15 cellular contexts compared by ENCODE assay signal in the genomic region with DNA sequence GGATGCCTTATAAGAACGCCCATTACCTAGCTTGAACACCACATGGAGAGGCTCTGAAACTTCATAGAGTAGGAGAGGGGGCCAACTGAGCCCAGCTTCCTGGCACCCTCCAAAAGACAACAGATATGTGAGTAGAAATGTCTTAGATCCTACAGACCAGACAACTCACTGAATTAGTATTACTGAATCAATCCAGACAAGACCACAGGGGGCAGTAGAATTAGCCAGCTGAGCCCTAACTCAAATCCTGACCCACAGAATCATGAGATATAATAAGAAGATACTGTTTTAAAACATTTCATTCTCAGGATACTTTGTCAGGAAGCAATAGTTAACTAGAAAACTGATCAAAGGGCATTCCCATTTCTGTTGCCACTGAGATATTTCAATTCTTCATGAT. TPM values are rescaled to one million over a fixed set of nuclear protein-coding genes. Genes with fewer than 3 reads are reported as not detected.
DNase-seq lines count a peak whose midpoint lies in the region; ATAC-seq and TF ChIP-seq lines count a peak whose summit lies in the region.
"Had no signal": no experiment of that assay in that cellular context is flagged by ENCODE, and none has a peak within 500 bp of the region (broad histone marks: within the 10 kb centered on the region; RNA-seq: fewer than 3 reads in every experiment).

No MANE protein-coding gene starts in this region.

- no peaks in the 10 kb centered on the region for H3K36me3 ChIP-seq in H7 (replicated peaks; ENCODE audit: control insufficient read depth, insufficient read depth, low read length)

- H3K4me3 ChIP-seq in H7 (ENCODE audit: insufficient read depth, low read depth, low read length) (no peak overlapping the region), WI38 (ENCODE audit: low read depth, low read length) (no peak overlapping the region)
- H3K4me3 ChIP-seq: body of pancreas, GM12878 had no signal

- H3K4me1 ChIP-seq in foreskin keratinocyte = no peaks in the 10 kb centered on the region
- H3K4me1 ChIP-seq: body of pancreas, parathyroid adenoma had no signal

- ATAC-seq in foreskin keratinocyte (no peak), GM19324 (IDR thresholded peaks at IDR 0.05; ENCODE audit: low FRiP score, unreplicated experiment) (no peak)
- ATAC-seq: body of pancreas, GM12878 had no signal

- DNase-seq in AG08395 (ENCODE audit: low spot score) (peak; percentile 3), H7 (peak; percentile 8), foreskin keratinocyte (no peak), NCI-H2196 (lab: John Stamatoyannopoulos, UW; ENCODE audit: unreplicated experiment) (no peak), NCI-H2171 (lab: John Stamatoyannopoulos, UW) (no peak), putamen (ENCODE audit: low spot score) (no peak)
- DNase-seq: activated gamma-delta T cell; body of pancreas; C1 segment of cervical spinal cord; effector CD8-positive, alpha-beta T cell had no signal

- H3K27me3 ChIP-seq in H7 (ENCODE audit: control insufficient read depth, insufficient read depth, low read length) (no peaks in the 10 kb centered on the region), foreskin keratinocyte (peaks cover 3% of the 10 kb centered on the region)
- H3K27me3 ChIP-seq: body of pancreas had no signal

- H3K27ac ChIP-seq in foreskin keratinocyte = no peak overlapping the region
- H3K27ac ChIP-seq: body of pancreas, parathyroid adenoma, VCaP had no signal

- 0 out of 2 replicates have a peak, but pooled peaks have one; percentile 8 for TF ChIP-seq CTCF in WI38 (IDR thresholded peaks at IDR 0.05; ENCODE audit: low read depth, low read length)
- TF ChIP-seq CTCF in foreskin keratinocyte (conservative IDR thresholded peaks at IDR 0.05) = peak; percentile 48

RNA-seq across cellular contexts. Expression of a gene that starts 45.8 kb away (rescaled TPM):
- total RNA-seq in H7 (2014; rRNA removed; shearing (Covaris generic)) = 11.8 and 19.1 TPM in 2 replicates
- 37.7 and 40.3 TPM in 2 replicates for total RNA-seq in foreskin keratinocyte
- polyA plus RNA-seq in foreskin keratinocyte = 36.6 and 41.1 TPM in 2 replicates

Comparison
In these comparisons a context has a peak if more than half of its experiments do, and no peak if none do; other contexts are left out.
1. DNase-seq: peak in AG08395 (single experiment) and H7 (single experiment); none in foreskin keratinocyte (0 of 2), NCI-H2196 (single experiment), NCI-H2171 (single experiment) and putamen (single experiment).